Comparison of ENCODE assay signal across 9 cellular contexts in the genomic region with DNA sequence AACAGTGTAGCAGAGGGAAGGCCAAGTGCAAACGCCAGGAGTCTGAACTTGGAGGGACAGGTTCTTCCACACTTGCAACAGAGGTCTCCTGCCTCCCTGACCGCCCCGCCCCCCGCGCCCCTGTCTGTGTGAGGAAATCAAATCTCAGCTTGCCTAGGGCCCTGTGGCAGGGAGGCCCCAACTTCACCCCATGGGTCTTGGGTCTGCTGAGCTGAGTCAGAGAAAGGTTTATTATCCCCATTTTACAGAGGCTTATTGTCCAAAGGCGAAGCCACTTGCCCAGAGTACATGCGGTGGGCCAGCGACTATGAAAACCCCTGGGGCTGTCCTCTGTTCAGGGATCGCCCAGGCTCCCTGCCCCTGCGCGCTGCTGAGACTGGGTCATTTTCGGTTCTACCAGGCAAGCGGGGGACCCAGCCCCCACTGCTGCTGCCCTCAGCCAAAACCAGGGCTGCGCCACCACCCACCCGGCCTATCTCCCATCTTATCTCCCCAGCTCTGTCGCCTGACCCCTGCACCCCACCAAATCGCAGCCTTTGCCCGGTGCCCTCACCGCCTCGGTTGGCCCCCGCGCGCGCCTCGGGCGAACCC. TPM values are rescaled to one million over a fixed set of nuclear protein-coding genes. Genes with fewer than 3 reads are reported as not detected.
DNase-seq lines count a peak whose midpoint lies in the region; TF ChIP-seq lines count a peak whose summit lies in the region.
"Had no signal": no experiment of that assay in that cellular context is flagged by ENCODE, and none has a peak within 500 bp of the region (broad histone marks: within the 10 kb centered on the region; RNA-seq: fewer than 3 reads in every experiment).

No MANE protein-coding gene starts in this region.

- H3K9me3 Mint-ChIP-seq in endothelial cell (ENCODE audit: unreplicated experiment) (no peaks in the 10 kb centered on the region), neural crest cell (no peaks in the 10 kb centered on the region)

- TF ChIP-seq POLR2A in NB4 (IDR thresholded peaks at IDR 0.05; ENCODE audit: extremely low read depth, insufficient read length), result no peak

- H3K4me3 Mint-ChIP-seq in endothelial cell (ENCODE audit: unreplicated experiment) (peak overlapping the region; percentile 82), neural crest cell (peak overlapping the region; percentile 94)

- peaks cover 3% of the 10 kb centered on the region for H3K27me3 Mint-ChIP-seq in endothelial cell (ENCODE audit: unreplicated experiment)
- H3K27me3 Mint-ChIP-seq in neural crest cell (ENCODE audit: low read depth), result peaks cover 21% of the 10 kb centered on the region

- H3K4me1 Mint-ChIP-seq in endothelial cell (ENCODE audit: unreplicated experiment), result peaks cover 14% of the 10 kb centered on the region
- peaks cover 31% of the 10 kb centered on the region for H3K4me1 Mint-ChIP-seq in neural crest cell

- H3K27ac Mint-ChIP-seq in endothelial cell (ENCODE audit: unreplicated experiment) (no peak overlapping the region), neural crest cell (ENCODE audit: unreplicated experiment) (peak overlapping the region; percentile 43)

- H3K36me3 Mint-ChIP-seq in endothelial cell (ENCODE audit: low read depth, unreplicated experiment) (peaks cover 5% of the 10 kb centered on the region), neural crest cell (ENCODE audit: low read depth) (no peaks in the 10 kb centered on the region)

- DNase-seq in C1 segment of cervical spinal cord (lab: John Stamatoyannopoulos, UW), result peak in 11 of 14 donors; percentile 22 to 76 (median 61)
- DNase-seq in NB4 (ENCODE audit: low read depth), result peak; percentile 54
- DNase-seq in endothelial cell (ENCODE audit: low spot score), result no peak
- peak; percentile 14 for DNase-seq in neural crest cell (ENCODE audit: low read depth, low spot score)
- DNase-seq in NCI-H1930 (lab: John Stamatoyannopoulos, UW), result no peak
- DNase-seq in SHP77 (lab: John Stamatoyannopoulos, UW), result no peak
- DNase-seq in NCI-H146 treated with DMSO at 0.1 percent for 48 hours (lab: John Stamatoyannopoulos, UW; ENCODE audit: unreplicated experiment), result no peak
- DNase-seq in dedifferentiated amniotic fluid mesenchymal stem cell (ENCODE audit: extremely low spot score), result no peak

- no peak for TF ChIP-seq CTCF in NB4 (IDR thresholded peaks at IDR 0.05; ENCODE audit: low read depth, low read length)
- no peak for TF ChIP-seq CTCF in endothelial cell (IDR thresholded peaks at IDR 0.05; ENCODE audit: unreplicated experiment)
- TF ChIP-seq CTCF in neural crest cell (conservative IDR thresholded peaks at IDR 0.05), result no peak

- H3K4me3 ChIP-seq in NB4 (ENCODE audit: low read depth, low read length), result no peak overlapping the region

RNA-seq across cellular contexts. Expression of gene CERS4, which starts 1.0 kb away (rescaled TPM):
- total RNA-seq in endothelial cell (ENCODE audit: unreplicated experiment), result 34.2 TPM
- total RNA-seq in neural crest cell, result 30.0 and 31.3 TPM in 2 replicates

RNA-seq across cellular contexts. Expression of gene FBN3, which starts 58.8 kb away (rescaled TPM):
- total RNA-seq in endothelial cell (ENCODE audit: unreplicated experiment), result 15.5 TPM
- 12.8 and 13.9 TPM in 2 replicates for total RNA-seq in neural crest cell
- total RNA-seq: dermis microvascular lymphatic vessel endothelial cell had no signal

Comparison
In these comparisons a context has a peak if more than half of its experiments do, and no peak if none do; other contexts are left out.
1. DNase-seq: peak in C1 segment of cervical spinal cord (11 of 14), NB4 (single experiment) and neural crest cell (single experiment); none in endothelial cell (single experiment), NCI-H1930 (0 of 2), SHP77 (0 of 2), NCI-H146 treated with DMSO at 0.1 percent for 48 hours (single experiment) and dedifferentiated amniotic fluid mesenchymal stem cell (single experiment).